In the genomic region with DNA sequence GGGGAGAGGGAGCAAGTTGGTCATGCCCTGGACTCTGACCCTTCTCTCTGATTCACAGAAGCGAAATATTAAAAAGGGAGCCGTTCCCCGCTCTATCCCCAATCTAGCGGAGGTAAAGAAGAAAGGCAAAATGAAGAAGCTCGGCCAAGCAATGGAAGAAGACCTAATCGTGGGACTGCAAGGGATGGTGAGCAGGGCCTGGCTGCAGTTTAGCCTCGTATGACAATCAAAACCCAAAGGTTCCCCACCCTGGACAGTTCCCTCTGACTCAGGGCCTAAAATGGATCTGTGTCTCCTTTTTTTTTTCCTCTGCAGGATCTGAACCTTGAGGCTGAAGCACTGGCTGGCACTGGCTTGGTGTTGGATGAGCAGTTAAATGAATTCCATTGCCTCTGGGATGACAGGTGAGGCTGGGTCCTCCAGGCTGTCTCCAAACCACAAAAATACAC, we compare ENCODE assay signal across 9 cellular contexts. TPM values are rescaled to one million over a fixed set of nuclear protein-coding genes. Genes with fewer than 3 reads are reported as not detected.
A peak's percentile ranks its signal among the peaks of the same experiment; 100 is the strongest.
DNase-seq lines count a peak whose midpoint lies in the region; ATAC-seq, FAIRE-seq and TF ChIP-seq lines count a peak whose summit lies in the region.
"Had no signal": no experiment of that assay in that cellular context is flagged by ENCODE, and none has a peak within 500 bp of the region (broad histone marks: within the 10 kb centered on the region; RNA-seq: fewer than 3 reads in every experiment).

No MANE protein-coding gene starts in this region.

- TF ChIP-seq RAD21 in Ishikawa (IDR thresholded peaks at IDR 0.05; ENCODE audit: low read depth), result no peak

- H3K27ac ChIP-seq in ACC112 (ENCODE audit: low read depth, low read length) (peak overlapping the region; percentile 95), muscle layer of duodenum (ENCODE audit: low read length) (peak overlapping the region; percentile 96)

- no peaks in the 10 kb centered on the region for H3K79me2 ChIP-seq in ACC112 (ENCODE audit: control insufficient read depth, insufficient read depth, low read length, unreplicated experiment)

- no peaks in the 10 kb centered on the region for H3K36me3 ChIP-seq in ACC112 (ENCODE audit: insufficient read depth, low read length)
- peaks cover 3% of the 10 kb centered on the region for H3K36me3 ChIP-seq in bronchial epithelial cell (ENCODE audit: control insufficient read depth, insufficient read depth, low read length)
- peaks cover 3 to 14% of the 10 kb centered on the region in 2 donors for H3K36me3 ChIP-seq in muscle layer of duodenum (ENCODE audit: control insufficient read depth in 1 of 2, insufficient read depth in 2 of 2, low read length in 2 of 2)

- ATAC-seq in GM18520 (IDR thresholded peaks at IDR 0.05; ENCODE audit: unreplicated experiment), result no peak
- no peak for ATAC-seq in esophagus mucosa

- no peak for TF ChIP-seq EP300 in Ishikawa (IDR thresholded peaks at IDR 0.05; ENCODE audit: borderline replicate concordance)

- DNase-seq in bronchial epithelial cell (ENCODE audit: low read depth) (no peak), KBM-7 (no peak), GOT3 (lab: John Stamatoyannopoulos, UW) (no peak)

- in situ Hi-C loops in KBM-7 (cut with MboI; ENCODE audit: low pct_unique_long_range_greater_than_20kb, low sequenced_read_pairs), result no loop called here

- no peak for TF ChIP-seq CTCF in bronchial epithelial cell (IDR thresholded peaks at IDR 0.05; ENCODE audit: insufficient read depth, low read length, severe bottlenecking)

- peak overlapping the region; percentile 81 for H3K4me3 ChIP-seq in ACC112 (ENCODE audit: low read depth, low read length)
- peak overlapping the region; percentile 67 for H3K4me3 ChIP-seq in bronchial epithelial cell (ENCODE audit: low read depth, low read length)
- H3K4me3 ChIP-seq in muscle layer of duodenum (ENCODE audit: low read depth in 1 of 2, low read length in 2 of 2), result peak overlapping the region; percentile 54 to 60

- H3K4me1 ChIP-seq in ACC112 (ENCODE audit: control insufficient read depth, insufficient read depth, low read length, unreplicated experiment), result peaks cover 7% of the 10 kb centered on the region
- H3K4me1 ChIP-seq in muscle layer of duodenum (ENCODE audit: control insufficient read depth in 1 of 2, insufficient read depth in 2 of 2, low read length in 2 of 2), result peaks cover 4 to 5% of the 10 kb centered on the region in 2 donors

- FAIRE-seq in bronchial epithelial cell (lab: Jason Lieb, UNC), result no peak

- H3K9me3 ChIP-seq in muscle layer of duodenum (ENCODE audit: control insufficient read depth in 1 of 2, low read length in 2 of 2), result no peaks in the 10 kb centered on the region

- H2AFZ ChIP-seq in ACC112 (ENCODE audit: low read length, unreplicated experiment), result no peak overlapping the region

- no peaks in the 10 kb centered on the region for H3K27me3 ChIP-seq in ACC112 (ENCODE audit: insufficient read depth, low read length)
- H3K27me3 ChIP-seq in bronchial epithelial cell (ENCODE audit: control insufficient read depth, insufficient read depth, low read length), result no peaks in the 10 kb centered on the region
- no peaks in the 10 kb centered on the region for H3K27me3 ChIP-seq in muscle layer of duodenum (ENCODE audit: low read depth, low read length)

TF ChIP-seq in Ishikawa, 13 proteins besides CTCF, POLR2A, EP300 and RAD21:
- TF ChIP-seq, protein P1, sequence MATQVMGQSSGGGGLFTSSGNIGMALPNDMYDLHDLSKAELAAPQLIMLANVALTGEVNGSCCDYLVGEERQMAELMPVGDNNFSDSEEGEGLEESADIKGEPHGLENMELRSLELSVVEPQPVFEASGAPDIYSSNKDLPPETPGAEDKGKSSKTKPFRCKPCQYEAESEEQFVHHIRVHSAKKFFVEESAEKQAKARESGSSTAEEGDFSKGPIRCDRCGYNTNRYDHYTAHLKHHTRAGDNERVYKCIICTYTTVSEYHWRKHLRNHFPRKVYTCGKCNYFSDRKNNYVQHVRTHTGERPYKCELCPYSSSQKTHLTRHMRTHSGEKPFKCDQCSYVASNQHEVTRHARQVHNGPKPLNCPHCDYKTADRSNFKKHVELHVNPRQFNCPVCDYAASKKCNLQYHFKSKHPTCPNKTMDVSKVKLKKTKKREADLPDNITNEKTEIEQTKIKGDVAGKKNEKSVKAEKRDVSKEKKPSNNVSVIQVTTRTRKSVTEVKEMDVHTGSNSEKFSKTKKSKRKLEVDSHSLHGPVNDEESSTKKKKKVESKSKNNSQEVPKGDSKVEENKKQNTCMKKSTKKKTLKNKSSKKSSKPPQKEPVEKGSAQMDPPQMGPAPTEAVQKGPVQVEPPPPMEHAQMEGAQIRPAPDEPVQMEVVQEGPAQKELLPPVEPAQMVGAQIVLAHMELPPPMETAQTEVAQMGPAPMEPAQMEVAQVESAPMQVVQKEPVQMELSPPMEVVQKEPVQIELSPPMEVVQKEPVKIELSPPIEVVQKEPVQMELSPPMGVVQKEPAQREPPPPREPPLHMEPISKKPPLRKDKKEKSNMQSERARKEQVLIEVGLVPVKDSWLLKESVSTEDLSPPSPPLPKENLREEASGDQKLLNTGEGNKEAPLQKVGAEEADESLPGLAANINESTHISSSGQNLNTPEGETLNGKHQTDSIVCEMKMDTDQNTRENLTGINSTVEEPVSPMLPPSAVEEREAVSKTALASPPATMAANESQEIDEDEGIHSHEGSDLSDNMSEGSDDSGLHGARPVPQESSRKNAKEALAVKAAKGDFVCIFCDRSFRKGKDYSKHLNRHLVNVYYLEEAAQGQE (IDR thresholded peaks at IDR 0.05; ENCODE audit: low read depth), result peak; percentile 60
- TF ChIP-seq TCF12 (IDR thresholded peaks at IDR 0.05; ENCODE audit: low read depth) (no peak), YY1 (IDR thresholded peaks at IDR 0.05; ENCODE audit: low read depth) (no peak), NFIC (IDR thresholded peaks at IDR 0.05) (no peak)

RNA-seq across cellular contexts. Expression of a gene that starts 1.0 kb away (rescaled TPM):
- total RNA-seq in bronchial epithelial cell (33.2 and 36.2 TPM in 2 replicates), esophagus mucosa (46.5 TPM)

RNA-seq across cellular contexts. Expression of a gene that starts 16.4 kb away (rescaled TPM):
- total RNA-seq in bronchial epithelial cell, result not detected in 2 replicates
- total RNA-seq in esophagus mucosa, result not detected
- total RNA-seq: pulmonary artery endothelial cell had no signal

RNA-seq across cellular contexts. Expression of a gene that starts 23.5 kb away (rescaled TPM):
- total RNA-seq in bronchial epithelial cell, result not detected in 2 replicates
- total RNA-seq in esophagus mucosa, result not detected
- total RNA-seq: pulmonary artery endothelial cell had no signal

RNA-seq across cellular contexts. Expression of a gene that starts 32.6 kb away (rescaled TPM):
- total RNA-seq in bronchial epithelial cell, result 0.26 and 0.51 TPM in 2 replicates
- total RNA-seq in esophagus mucosa, result 0.36 TPM
- total RNA-seq: pulmonary artery endothelial cell had no signal

RNA-seq across cellular contexts. Expression of a gene that starts 41.3 kb away (rescaled TPM):
- not detected in 2 replicates for total RNA-seq in bronchial epithelial cell
- total RNA-seq in esophagus mucosa, result 0.52 TPM
- total RNA-seq: pulmonary artery endothelial cell had no signal
